In genomic region chr2:38665854-38666577, GRCh38 we compare ENCODE assay signal across 8 cellular contexts. TPM values are rescaled to one million over a fixed set of nuclear protein-coding genes. Genes with fewer than 3 reads are reported as not detected.
A peak's percentile ranks its signal among the peaks of the same experiment; 100 is the strongest.
DNase-seq lines count a peak whose midpoint lies in the region; TF ChIP-seq lines count a peak whose summit lies in the region.

GALM (plus strand) TSS chr2:38666114; CDS start chr2:38666162, 48 bp downstream.

- H3K27ac Mint-ChIP-seq in brain, result peak within 1 kb of the TSS; percentile 56 to 94 (median 87)

- peaks cover 34% of the 10 kb centered on the region for H3K4me1 Mint-ChIP-seq in brain

- DNase-seq in NCI-H748 (lab: John Stamatoyannopoulos, UW; ENCODE audit: unreplicated experiment) (peak; percentile 50), NCI-H748 treated with DMSO at 0.1 percent for 48 hours (lab: John Stamatoyannopoulos, UW) (no peak), HT-29 (ENCODE audit: low spot score) (peak; percentile 85), SKM-1 treated with dmso at 0.1 percent for 144 hours (lab: John Stamatoyannopoulos, UW; ENCODE audit: unreplicated experiment) (peak; percentile 78), iPS DF 19.7 (ENCODE audit: low read depth, low spot score) (peak; percentile 94), AML-193 (lab: John Stamatoyannopoulos, UW) (no peak)

- H3K4me1 ChIP-seq in rectal smooth muscle tissue (ENCODE audit: control insufficient read depth, insufficient read depth, low read length), result no peaks in the 10 kb centered on the region

- no peaks in the 10 kb centered on the region for H3K27me3 ChIP-seq in rectal smooth muscle tissue (ENCODE audit: control insufficient read depth, insufficient read depth, low read length)

- H3K36me3 Mint-ChIP-seq in brain, result no peaks in the 10 kb centered on the region

- peak within 1 kb of the TSS; percentile 88 for H3K4me3 ChIP-seq in rectal smooth muscle tissue (ENCODE audit: low read length)

- H3K27me3 Mint-ChIP-seq in brain, result peaks cover 3% of the 10 kb centered on the region

- H3K9me3 Mint-ChIP-seq in brain, result no peaks in the 10 kb centered on the region

- peak within 1 kb of the TSS; percentile 84 to 93 (median 89) for H3K4me3 Mint-ChIP-seq in brain

- H3K9ac ChIP-seq in rectal smooth muscle tissue (ENCODE audit: low read length), result peak within 1 kb of the TSS; percentile 57

- no peaks in the 10 kb centered on the region for H3K36me3 ChIP-seq in rectal smooth muscle tissue (ENCODE audit: control insufficient read depth, insufficient read depth, low read length)

- peak within 1 kb of the TSS; percentile 47 for H3K27ac ChIP-seq in rectal smooth muscle tissue (ENCODE audit: low read depth, low read length)

- TF ChIP-seq CTCF in brain (conservative IDR thresholded peaks at IDR 0.05), result no peak

RNA-seq across cellular contexts. Expression of gene GALM, which starts in this region (rescaled TPM):
- 20.8 and 25.0 TPM in 2 replicates for total RNA-seq in HT-29 (2014; rRNA removed; shearing (Covaris generic))
- polyA plus RNA-seq in brain (ENCODE audit: insufficient read depth, low read depth, low replicate concordance), result 1.7 TPM

Comparison
In these comparisons a context has a peak if more than half of its experiments do, and no peak if none do; other contexts are left out.
1. DNase-seq: peak in NCI-H748 (single experiment), HT-29 (single experiment), SKM-1 treated with dmso at 0.1 percent for 144 hours (single experiment) and iPS DF 19.7 (single experiment); none in NCI-H748 treated with DMSO at 0.1 percent for 48 hours (single experiment) and AML-193 (0 of 2).